In the genomic region with DNA sequence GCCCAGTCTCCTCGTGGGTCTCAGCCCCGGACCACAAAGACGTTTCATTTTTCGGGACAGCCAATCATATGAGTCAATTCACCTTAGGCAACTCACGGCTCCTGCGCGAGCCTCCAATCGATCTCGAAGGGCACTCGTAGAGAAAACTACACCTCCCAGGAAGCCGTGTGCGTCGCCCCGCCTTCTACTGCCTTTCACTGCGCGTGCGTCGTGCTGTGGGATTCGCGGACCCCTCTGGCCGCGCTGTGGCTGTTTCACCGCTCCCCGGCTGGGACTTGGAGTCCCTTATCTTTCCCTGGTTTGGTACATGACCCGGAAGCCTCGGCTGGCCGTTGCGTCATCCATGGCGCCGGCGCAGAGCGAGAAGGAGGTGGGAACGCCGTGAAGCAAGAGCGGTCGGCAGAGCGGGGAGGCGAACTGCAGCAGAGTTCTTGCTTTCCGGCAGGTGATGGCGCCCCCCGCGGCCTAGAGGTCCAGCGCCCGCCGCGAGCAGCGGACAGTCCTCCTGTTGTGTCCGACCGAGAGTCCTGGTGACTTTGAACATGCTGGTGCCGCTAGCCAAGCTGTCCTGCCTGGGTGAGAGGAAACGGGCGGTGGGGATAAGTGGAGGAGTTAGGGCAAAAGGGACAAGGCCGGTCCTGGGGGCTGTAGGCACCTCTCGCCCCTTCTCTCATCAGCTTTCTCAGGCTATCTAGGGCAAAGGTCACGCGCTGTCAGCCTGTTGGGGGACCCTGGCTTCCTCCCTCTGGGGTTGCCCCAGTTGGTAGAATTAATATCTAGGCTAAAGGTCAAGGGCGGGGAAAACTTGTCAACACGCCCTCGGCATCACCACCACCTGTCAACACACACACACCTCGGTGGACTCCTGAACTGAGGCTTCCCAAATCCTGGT, we compare ENCODE assay signal across 1 cellular context.
TF ChIP-seq lines count a peak whose summit lies in the region.

A gene (plus strand): TSS at position 382 of the 892 bp plus-strand sequence. CDS start 161 bp downstream, at position 543.

TF ChIP-seq in K562, 482 proteins besides CTCF, POLR2A, EP300 and RAD21 (continued from another document and continues in another):
- TF ChIP-seq, protein P1, sequence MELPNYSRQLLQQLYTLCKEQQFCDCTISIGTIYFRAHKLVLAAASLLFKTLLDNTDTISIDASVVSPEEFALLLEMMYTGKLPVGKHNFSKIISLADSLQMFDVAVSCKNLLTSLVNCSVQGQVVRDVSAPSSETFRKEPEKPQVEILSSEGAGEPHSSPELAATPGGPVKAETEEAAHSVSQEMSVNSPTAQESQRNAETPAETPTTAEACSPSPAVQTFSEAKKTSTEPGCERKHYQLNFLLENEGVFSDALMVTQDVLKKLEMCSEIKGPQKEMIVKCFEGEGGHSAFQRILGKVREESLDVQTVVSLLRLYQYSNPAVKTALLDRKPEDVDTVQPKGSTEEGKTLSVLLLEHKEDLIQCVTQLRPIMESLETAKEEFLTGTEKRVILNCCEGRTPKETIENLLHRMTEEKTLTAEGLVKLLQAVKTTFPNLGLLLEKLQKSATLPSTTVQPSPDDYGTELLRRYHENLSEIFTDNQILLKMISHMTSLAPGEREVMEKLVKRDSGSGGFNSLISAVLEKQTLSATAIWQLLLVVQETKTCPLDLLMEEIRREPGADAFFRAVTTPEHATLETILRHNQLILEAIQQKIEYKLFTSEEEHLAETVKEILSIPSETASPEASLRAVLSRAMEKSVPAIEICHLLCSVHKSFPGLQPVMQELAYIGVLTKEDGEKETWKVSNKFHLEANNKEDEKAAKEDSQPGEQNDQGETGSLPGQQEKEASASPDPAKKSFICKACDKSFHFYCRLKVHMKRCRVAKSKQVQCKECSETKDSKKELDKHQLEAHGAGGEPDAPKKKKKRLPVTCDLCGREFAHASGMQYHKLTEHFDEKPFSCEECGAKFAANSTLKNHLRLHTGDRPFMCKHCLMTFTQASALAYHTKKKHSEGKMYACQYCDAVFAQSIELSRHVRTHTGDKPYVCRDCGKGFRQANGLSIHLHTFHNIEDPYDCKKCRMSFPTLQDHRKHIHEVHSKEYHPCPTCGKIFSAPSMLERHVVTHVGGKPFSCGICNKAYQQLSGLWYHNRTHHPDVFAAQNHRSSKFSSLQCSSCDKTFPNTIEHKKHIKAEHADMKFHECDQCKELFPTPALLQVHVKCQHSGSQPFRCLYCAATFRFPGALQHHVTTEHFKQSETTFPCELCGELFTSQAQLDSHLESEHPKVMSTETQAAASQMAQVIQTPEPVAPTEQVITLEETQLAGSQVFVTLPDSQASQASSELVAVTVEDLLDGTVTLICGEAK (IDR thresholded peaks at IDR 0.05) = peak; percentile 78
- TF ChIP-seq, protein P1 (CRISPR knock-in tag; IDR thresholded peaks at IDR 0.05) = no peak
- TF ChIP-seq TAL1 (IDR thresholded peaks at IDR 0.05) (no peak), SP2 (IDR thresholded peaks at IDR 0.05; ENCODE audit: extremely low read depth, low read depth, low read length, poor library complexity, severe bottlenecking) (no peak), ZNF707 (CRISPR knock-in tag; conservative IDR thresholded peaks at IDR 0.05) (no peak), MAZ (CRISPR knock-in tag; conservative IDR thresholded peaks at IDR 0.05 in 1 of 2, IDR thresholded peaks at IDR 0.05 in 1 of 2) (peak in 1 of 2 experiments; percentile 79; a peak in 3 of 4 replicates), NELFE (IDR thresholded peaks at IDR 0.05; ENCODE audit: insufficient read depth, insufficient read length) (no peak), TAF1 (IDR thresholded peaks at IDR 0.05; ENCODE audit: control insufficient read depth, extremely low read depth, insufficient read depth, low read length, severe bottlenecking) (peak; percentile 90), ZBTB1 (CRISPR knock-in tag; IDR thresholded peaks at IDR 0.05; ENCODE audit: borderline replicate concordance, low read depth) (no peak), ZNF3 (CRISPR knock-in tag; IDR thresholded peaks at IDR 0.05) (no peak), HDAC8 (tag; IDR thresholded peaks at IDR 0.05) (no peak), GATAD2A (IDR thresholded peaks at IDR 0.05) (0 out of 2 replicates have a peak, but pooled peaks have one; percentile 47), GATA2 (CRISPR knock-in tag; IDR thresholded peaks at IDR 0.05) (peak; percentile 70; the same call in 1 of the 2 replicates), SIN3A (IDR thresholded peaks at IDR 0.05; ENCODE audit: borderline replicate concordance in 2 of 2, control insufficient read depth in 1 of 2, low read depth in 2 of 2, low read length in 2 of 2) (peak in 1 of 2 experiments; percentile 43; a peak in 1 of 4 replicates), HDGF (IDR thresholded peaks at IDR 0.05) (no peak), RFX7 (CRISPR knock-in tag; IDR thresholded peaks at IDR 0.05) (no peak)
- TF ChIP-seq, protein P2, sequence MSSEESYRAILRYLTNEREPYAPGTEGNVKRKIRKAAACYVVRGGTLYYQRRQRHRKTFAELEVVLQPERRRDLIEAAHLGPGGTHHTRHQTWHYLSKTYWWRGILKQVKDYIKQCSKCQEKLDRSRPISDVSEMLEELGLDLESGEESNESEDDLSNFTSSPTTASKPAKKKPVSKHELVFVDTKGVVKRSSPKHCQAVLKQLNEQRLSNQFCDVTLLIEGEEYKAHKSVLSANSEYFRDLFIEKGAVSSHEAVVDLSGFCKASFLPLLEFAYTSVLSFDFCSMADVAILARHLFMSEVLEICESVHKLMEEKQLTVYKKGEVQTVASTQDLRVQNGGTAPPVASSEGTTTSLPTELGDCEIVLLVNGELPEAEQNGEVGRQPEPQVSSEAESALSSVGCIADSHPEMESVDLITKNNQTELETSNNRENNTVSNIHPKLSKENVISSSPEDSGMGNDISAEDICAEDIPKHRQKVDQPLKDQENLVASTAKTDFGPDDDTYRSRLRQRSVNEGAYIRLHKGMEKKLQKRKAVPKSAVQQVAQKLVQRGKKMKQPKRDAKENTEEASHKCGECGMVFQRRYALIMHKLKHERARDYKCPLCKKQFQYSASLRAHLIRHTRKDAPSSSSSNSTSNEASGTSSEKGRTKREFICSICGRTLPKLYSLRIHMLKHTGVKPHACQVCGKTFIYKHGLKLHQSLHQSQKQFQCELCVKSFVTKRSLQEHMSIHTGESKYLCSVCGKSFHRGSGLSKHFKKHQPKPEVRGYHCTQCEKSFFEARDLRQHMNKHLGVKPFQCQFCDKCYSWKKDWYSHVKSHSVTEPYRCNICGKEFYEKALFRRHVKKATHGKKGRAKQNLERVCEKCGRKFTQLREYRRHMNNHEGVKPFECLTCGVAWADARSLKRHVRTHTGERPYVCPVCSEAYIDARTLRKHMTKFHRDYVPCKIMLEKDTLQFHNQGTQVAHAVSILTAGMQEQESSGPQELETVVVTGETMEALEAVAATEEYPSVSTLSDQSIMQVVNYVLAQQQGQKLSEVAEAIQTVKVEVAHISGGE (CRISPR knock-in tag; IDR thresholded peaks at IDR 0.05) = peak in 1 of 3 experiments; percentile 81; a peak in 2 of 6 replicates
- TF ChIP-seq, protein P3, sequence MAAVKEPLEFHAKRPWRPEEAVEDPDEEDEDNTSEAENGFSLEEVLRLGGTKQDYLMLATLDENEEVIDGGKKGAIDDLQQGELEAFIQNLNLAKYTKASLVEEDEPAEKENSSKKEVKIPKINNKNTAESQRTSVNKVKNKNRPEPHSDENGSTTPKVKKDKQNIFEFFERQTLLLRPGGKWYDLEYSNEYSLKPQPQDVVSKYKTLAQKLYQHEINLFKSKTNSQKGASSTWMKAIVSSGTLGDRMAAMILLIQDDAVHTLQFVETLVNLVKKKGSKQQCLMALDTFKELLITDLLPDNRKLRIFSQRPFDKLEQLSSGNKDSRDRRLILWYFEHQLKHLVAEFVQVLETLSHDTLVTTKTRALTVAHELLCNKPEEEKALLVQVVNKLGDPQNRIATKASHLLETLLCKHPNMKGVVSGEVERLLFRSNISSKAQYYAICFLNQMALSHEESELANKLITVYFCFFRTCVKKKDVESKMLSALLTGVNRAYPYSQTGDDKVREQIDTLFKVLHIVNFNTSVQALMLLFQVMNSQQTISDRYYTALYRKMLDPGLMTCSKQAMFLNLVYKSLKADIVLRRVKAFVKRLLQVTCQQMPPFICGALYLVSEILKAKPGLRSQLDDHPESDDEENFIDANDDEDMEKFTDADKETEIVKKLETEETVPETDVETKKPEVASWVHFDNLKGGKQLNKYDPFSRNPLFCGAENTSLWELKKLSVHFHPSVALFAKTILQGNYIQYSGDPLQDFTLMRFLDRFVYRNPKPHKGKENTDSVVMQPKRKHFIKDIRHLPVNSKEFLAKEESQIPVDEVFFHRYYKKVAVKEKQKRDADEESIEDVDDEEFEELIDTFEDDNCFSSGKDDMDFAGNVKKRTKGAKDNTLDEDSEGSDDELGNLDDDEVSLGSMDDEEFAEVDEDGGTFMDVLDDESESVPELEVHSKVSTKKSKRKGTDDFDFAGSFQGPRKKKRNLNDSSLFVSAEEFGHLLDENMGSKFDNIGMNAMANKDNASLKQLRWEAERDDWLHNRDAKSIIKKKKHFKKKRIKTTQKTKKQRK (IDR thresholded peaks at IDR 0.05; ENCODE audit: borderline replicate concordance, low read depth, low read length) = 0 out of 2 replicates have a peak, but pooled peaks have one; percentile 15
- TF ChIP-seq, protein P4, sequence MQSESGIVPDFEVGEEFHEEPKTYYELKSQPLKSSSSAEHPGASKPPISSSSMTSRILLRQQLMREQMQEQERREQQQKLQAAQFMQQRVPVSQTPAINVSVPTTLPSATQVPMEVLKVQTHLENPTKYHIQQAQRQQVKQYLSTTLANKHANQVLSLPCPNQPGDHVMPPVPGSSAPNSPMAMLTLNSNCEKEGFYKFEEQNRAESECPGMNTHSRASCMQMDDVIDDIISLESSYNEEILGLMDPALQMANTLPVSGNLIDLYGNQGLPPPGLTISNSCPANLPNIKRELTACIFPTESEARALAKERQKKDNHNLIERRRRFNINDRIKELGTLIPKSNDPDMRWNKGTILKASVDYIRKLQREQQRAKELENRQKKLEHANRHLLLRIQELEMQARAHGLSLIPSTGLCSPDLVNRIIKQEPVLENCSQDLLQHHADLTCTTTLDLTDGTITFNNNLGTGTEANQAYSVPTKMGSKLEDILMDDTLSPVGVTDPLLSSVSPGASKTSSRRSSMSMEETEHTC (IDR thresholded peaks at IDR 0.05) = no peak
- TF ChIP-seq, protein P5, sequence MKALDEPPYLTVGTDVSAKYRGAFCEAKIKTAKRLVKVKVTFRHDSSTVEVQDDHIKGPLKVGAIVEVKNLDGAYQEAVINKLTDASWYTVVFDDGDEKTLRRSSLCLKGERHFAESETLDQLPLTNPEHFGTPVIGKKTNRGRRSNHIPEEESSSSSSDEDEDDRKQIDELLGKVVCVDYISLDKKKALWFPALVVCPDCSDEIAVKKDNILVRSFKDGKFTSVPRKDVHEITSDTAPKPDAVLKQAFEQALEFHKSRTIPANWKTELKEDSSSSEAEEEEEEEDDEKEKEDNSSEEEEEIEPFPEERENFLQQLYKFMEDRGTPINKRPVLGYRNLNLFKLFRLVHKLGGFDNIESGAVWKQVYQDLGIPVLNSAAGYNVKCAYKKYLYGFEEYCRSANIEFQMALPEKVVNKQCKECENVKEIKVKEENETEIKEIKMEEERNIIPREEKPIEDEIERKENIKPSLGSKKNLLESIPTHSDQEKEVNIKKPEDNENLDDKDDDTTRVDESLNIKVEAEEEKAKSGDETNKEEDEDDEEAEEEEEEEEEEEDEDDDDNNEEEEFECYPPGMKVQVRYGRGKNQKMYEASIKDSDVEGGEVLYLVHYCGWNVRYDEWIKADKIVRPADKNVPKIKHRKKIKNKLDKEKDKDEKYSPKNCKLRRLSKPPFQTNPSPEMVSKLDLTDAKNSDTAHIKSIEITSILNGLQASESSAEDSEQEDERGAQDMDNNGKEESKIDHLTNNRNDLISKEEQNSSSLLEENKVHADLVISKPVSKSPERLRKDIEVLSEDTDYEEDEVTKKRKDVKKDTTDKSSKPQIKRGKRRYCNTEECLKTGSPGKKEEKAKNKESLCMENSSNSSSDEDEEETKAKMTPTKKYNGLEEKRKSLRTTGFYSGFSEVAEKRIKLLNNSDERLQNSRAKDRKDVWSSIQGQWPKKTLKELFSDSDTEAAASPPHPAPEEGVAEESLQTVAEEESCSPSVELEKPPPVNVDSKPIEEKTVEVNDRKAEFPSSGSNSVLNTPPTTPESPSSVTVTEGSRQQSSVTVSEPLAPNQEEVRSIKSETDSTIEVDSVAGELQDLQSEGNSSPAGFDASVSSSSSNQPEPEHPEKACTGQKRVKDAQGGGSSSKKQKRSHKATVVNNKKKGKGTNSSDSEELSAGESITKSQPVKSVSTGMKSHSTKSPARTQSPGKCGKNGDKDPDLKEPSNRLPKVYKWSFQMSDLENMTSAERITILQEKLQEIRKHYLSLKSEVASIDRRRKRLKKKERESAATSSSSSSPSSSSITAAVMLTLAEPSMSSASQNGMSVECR (CRISPR knock-in tag; IDR thresholded peaks at IDR 0.05) = peak; percentile 39; the same call in 1 of the 2 replicates
- TF ChIP-seq, protein P6, sequence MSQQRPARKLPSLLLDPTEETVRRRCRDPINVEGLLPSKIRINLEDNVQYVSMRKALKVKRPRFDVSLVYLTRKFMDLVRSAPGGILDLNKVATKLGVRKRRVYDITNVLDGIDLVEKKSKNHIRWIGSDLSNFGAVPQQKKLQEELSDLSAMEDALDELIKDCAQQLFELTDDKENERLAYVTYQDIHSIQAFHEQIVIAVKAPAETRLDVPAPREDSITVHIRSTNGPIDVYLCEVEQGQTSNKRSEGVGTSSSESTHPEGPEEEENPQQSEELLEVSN (IDR thresholded peaks at IDR 0.05; ENCODE audit: borderline replicate concordance in 1 of 2, extremely low read depth in 1 of 2, insufficient read depth in 1 of 2, insufficient read length in 1 of 2, low read depth in 1 of 2, low read length in 1 of 2, poor library complexity in 1 of 2, severe bottlenecking in 1 of 2) = peak; percentile 17 to 83
